9 cellular contexts compared by ENCODE assay signal in genomic region chr10:117552759-117553158, GRCh38. TPM values are rescaled to one million over a fixed set of nuclear protein-coding genes. Genes with fewer than 3 reads are reported as not detected.
DNase-seq lines count a peak whose midpoint lies in the region; ATAC-seq lines count a peak whose summit lies in the region.
"Had no signal": no experiment of that assay in that cellular context is flagged by ENCODE, and none has a peak within 500 bp of the region (broad histone marks: within the 10 kb centered on the region; RNA-seq: fewer than 3 reads in every experiment).

No MANE protein-coding gene starts in this region.

- no peaks in the 10 kb centered on the region for H3K9me3 Mint-ChIP-seq in activated naive CD8-positive, alpha-beta T cell (ENCODE audit: low read depth)
- no peaks in the 10 kb centered on the region for H3K9me3 Mint-ChIP-seq in activated naive CD8-positive, alpha-beta T cell treated with anti-CD3 and anti-CD28 coated beads, Interleukin-2, amount 50 U/mL, for 24 hours

- no peak for ATAC-seq in activated naive CD8-positive, alpha-beta T cell treated with anti-CD3 and anti-CD28 coated beads, Interleukin-2, amount 50 U/mL, for 24 hours

- peak overlapping the region; percentile 30 for H3K27ac Mint-ChIP-seq in activated naive CD8-positive, alpha-beta T cell
- no peak overlapping the region for H3K27ac Mint-ChIP-seq in activated naive CD8-positive, alpha-beta T cell treated with anti-CD3 and anti-CD28 coated beads, Interleukin-2, amount 50 U/mL, for 24 hours

- no peaks in the 10 kb centered on the region for H3K36me3 Mint-ChIP-seq in activated naive CD8-positive, alpha-beta T cell
- H3K36me3 Mint-ChIP-seq in activated naive CD8-positive, alpha-beta T cell treated with anti-CD3 and anti-CD28 coated beads, Interleukin-2, amount 50 U/mL, for 24 hours (ENCODE audit: low read depth), result no peaks in the 10 kb centered on the region

- peaks cover 18% of the 10 kb centered on the region for H3K4me1 Mint-ChIP-seq in activated naive CD8-positive, alpha-beta T cell (ENCODE audit: low read depth)
- peaks cover 9% of the 10 kb centered on the region for H3K4me1 Mint-ChIP-seq in activated naive CD8-positive, alpha-beta T cell treated with anti-CD3 and anti-CD28 coated beads, Interleukin-2, amount 50 U/mL, for 24 hours

- DNase-seq in activated naive CD8-positive, alpha-beta T cell treated with anti-CD3 and anti-CD28 coated beads, Interleukin-2, amount 50 U/mL, for 24 hours, result no peak
- DNase-seq in left kidney (ENCODE audit: low read depth, low spot score) (peak; percentile 61), substantia nigra (lab: John Stamatoyannopoulos, UW) (no peak), NCI-H1417 treated with DMSO at 0.1 percent for 48 hours (lab: John Stamatoyannopoulos, UW) (no peak), NCI-H748 (lab: John Stamatoyannopoulos, UW; ENCODE audit: unreplicated experiment) (no peak)
- DNase-seq: Right ventricle myocardium superior had no signal

- H3K4me3 Mint-ChIP-seq in activated naive CD8-positive, alpha-beta T cell, result no peak overlapping the region
- H3K4me3 Mint-ChIP-seq in activated naive CD8-positive, alpha-beta T cell treated with anti-CD3 and anti-CD28 coated beads, Interleukin-2, amount 50 U/mL, for 24 hours, result no peak overlapping the region

- peak overlapping the region; percentile 75 for H3K27ac ChIP-seq in cingulate gyrus (ENCODE audit: low read depth, low read length)
- peak overlapping the region; percentile 38 for H3K27ac ChIP-seq in temporal lobe (ENCODE audit: low read depth, low read length)
- H3K27ac ChIP-seq in substantia nigra (ENCODE audit: low read depth, low read length, poor library complexity, severe bottlenecking), result no peak overlapping the region

- H3K27me3 Mint-ChIP-seq in activated naive CD8-positive, alpha-beta T cell, result peaks cover 48% of the 10 kb centered on the region
- H3K27me3 Mint-ChIP-seq in activated naive CD8-positive, alpha-beta T cell treated with anti-CD3 and anti-CD28 coated beads, Interleukin-2, amount 50 U/mL, for 24 hours, result peaks cover 80% of the 10 kb centered on the region

RNA-seq across cellular contexts. Expression of gene EMX2, which starts 10.2 kb away (rescaled TPM):
- total RNA-seq in temporal lobe, result 3.7 TPM
- total RNA-seq: Right ventricle myocardium superior had no signal
